ENCODE assay signal across 1 cellular context in the genomic region with DNA sequence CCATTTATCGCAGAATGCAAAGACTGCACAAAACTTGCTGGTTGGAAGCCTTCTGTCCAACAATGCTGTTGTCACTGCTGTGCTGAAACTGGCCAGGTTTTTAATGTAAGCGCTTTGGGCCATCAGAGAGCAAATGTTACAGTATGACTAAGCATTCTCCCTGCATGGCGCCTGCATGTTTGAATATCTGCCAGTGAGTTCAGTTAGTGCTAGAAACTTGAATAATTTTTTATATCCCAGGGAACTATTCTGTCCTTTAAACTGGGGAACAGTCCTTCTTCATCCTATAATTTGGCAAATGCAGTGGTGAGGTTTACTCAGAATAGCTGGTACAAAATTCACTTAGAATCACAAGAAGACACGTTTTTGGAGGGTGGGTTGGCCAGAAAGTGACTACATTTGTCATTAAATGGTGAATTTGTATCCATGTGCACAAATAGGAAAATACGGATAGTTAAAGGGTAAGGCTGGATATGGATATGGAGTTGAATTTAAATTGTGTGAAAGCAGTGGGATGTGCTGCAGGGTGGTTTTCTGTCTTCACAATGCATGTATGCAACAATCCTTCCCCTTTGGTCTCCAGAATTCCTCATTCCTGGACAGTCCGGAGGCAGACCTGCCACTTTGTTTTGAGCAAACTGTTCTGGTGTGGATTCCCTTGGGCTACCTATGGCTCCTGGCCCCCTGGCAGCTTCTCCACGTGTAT.
A peak's percentile ranks its signal among the peaks of the same experiment; 100 is the strongest.
TF ChIP-seq lines count a peak whose summit lies in the region.

No MANE protein-coding gene starts in this region.

TF ChIP-seq in IMR-90, 13 proteins besides CTCF, POLR2A, EP300 and RAD21 (continued from another document):
- TF ChIP-seq, protein P1, sequence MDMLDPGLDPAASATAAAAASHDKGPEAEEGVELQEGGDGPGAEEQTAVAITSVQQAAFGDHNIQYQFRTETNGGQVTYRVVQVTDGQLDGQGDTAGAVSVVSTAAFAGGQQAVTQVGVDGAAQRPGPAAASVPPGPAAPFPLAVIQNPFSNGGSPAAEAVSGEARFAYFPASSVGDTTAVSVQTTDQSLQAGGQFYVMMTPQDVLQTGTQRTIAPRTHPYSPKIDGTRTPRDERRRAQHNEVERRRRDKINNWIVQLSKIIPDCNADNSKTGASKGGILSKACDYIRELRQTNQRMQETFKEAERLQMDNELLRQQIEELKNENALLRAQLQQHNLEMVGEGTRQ (IDR thresholded peaks at IDR 0.05; ENCODE audit: low read depth, low read length): no peak
- TF ChIP-seq SMC3 (IDR thresholded peaks at IDR 0.05; ENCODE audit: low read depth, low read length) (no peak), BHLHE40 (IDR thresholded peaks at IDR 0.05; ENCODE audit: low read depth, low read length) (no peak), MXI1 (IDR thresholded peaks at IDR 0.05; ENCODE audit: borderline replicate concordance, low read depth, low read length) (no peak), CHD1 (IDR thresholded peaks at IDR 0.05; ENCODE audit: low read depth, low read length) (no peak), CEBPB (IDR thresholded peaks at IDR 0.05; ENCODE audit: low read depth, low read length) (no peak), FOS (IDR thresholded peaks at IDR 0.05; ENCODE audit: low read depth, low read length) (peak; percentile 51; the same call in 1 of the 2 replicates), MAFK (IDR thresholded peaks at IDR 0.05; ENCODE audit: low read depth, low read length) (peak; percentile 52), NFE2L2 (IDR thresholded peaks at IDR 0.05; ENCODE audit: low read depth, low read length) (peak; percentile 92), RFX5 (IDR thresholded peaks at IDR 0.05; ENCODE audit: low read depth, low read length) (no peak), MAZ (IDR thresholded peaks at IDR 0.05; ENCODE audit: borderline replicate concordance, low read depth, low read length) (no peak)
